Comparison of ENCODE assay signal across 28 cellular contexts in genomic region chr6:114064862-114065261, GRCh38.
A peak's percentile ranks its signal among the peaks of the same experiment; 100 is the strongest.
DNase-seq lines count a peak whose midpoint lies in the region; ATAC-seq and TF ChIP-seq lines count a peak whose summit lies in the region.
"Had no signal": no experiment of that assay in that cellular context is flagged by ENCODE, and none has a peak within 500 bp of the region (broad histone marks: within the 10 kb centered on the region; RNA-seq: fewer than 3 reads in every experiment).

No MANE protein-coding gene starts in this region.

- H3K27ac Mint-ChIP-seq in type B pancreatic cell, result no peak overlapping the region
- H3K27ac Mint-ChIP-seq in activated T-helper 2 cell treated with anti-CD3 and anti-CD28 coated beads, Interferon-gamma antibody, Interleukin-2, Interleukin-4, amounts not matched to agents 10 μg/mL and 5 μg/mL and 100 μg/mL, durations not matched to agents 14 hours and 24 hours and 36 hours, result no peak overlapping the region
- H3K27ac Mint-ChIP-seq: activated naive CD8-positive, alpha-beta T cell treated with anti-CD3 and anti-CD28 coated beads, Interleukin-2, amount 10 ng/mL, durations not matched to agents 7 days and 5 days; brain; CD4-positive, alpha-beta T cell; effector memory CD8-positive, alpha-beta T cell had no signal

- H3K9me3 ChIP-seq in cardiac muscle cell (ENCODE audit: low read depth), result no peaks in the 10 kb centered on the region
- H3K9me3 ChIP-seq: neutrophil, prostate gland, stomach, transverse colon had no signal

- H3K27me3 ChIP-seq in cardiac muscle cell, result no peaks in the 10 kb centered on the region
- H3K27me3 ChIP-seq: foreskin keratinocyte, neutrophil, stomach, transverse colon had no signal

- no peaks in the 10 kb centered on the region for H3K4me1 Mint-ChIP-seq in type B pancreatic cell (ENCODE audit: unreplicated experiment)
- no peaks in the 10 kb centered on the region for H3K4me1 Mint-ChIP-seq in activated T-helper 2 cell treated with anti-CD3 and anti-CD28 coated beads, Interferon-gamma antibody, Interleukin-2, Interleukin-4, amounts not matched to agents 10 μg/mL and 5 μg/mL and 100 μg/mL, durations not matched to agents 14 hours and 24 hours and 36 hours (ENCODE audit: low read depth)
- H3K4me1 Mint-ChIP-seq: activated naive CD8-positive, alpha-beta T cell treated with anti-CD3 and anti-CD28 coated beads, Interleukin-2, amount 10 ng/mL, durations not matched to agents 7 days and 5 days had no signal

- H3K27ac ChIP-seq in cardiac muscle cell, result peak overlapping the region; percentile 35
- H3K27ac ChIP-seq: foreskin keratinocyte, neutrophil, prostate gland, stomach, transverse colon had no signal

- TF ChIP-seq CTCF in cardiac muscle cell (IDR thresholded peaks at IDR 0.05; ENCODE audit: low read depth, low read length), result no peak
- no peak for TF ChIP-seq CTCF in type B pancreatic cell (conservative IDR thresholded peaks at IDR 0.05)

- no peaks in the 10 kb centered on the region for H3K27me3 Mint-ChIP-seq in type B pancreatic cell
- peaks cover 4% of the 10 kb centered on the region for H3K27me3 Mint-ChIP-seq in activated T-helper 2 cell treated with anti-CD3 and anti-CD28 coated beads, Interferon-gamma antibody, Interleukin-2, Interleukin-4, amounts not matched to agents 10 μg/mL and 5 μg/mL and 100 μg/mL, durations not matched to agents 14 hours and 24 hours and 36 hours (ENCODE audit: low read depth)
- H3K27me3 Mint-ChIP-seq: brain had no signal

- no peak overlapping the region for H3K4me3 Mint-ChIP-seq in type B pancreatic cell
- no peak overlapping the region for H3K4me3 Mint-ChIP-seq in activated T-helper 2 cell treated with anti-CD3 and anti-CD28 coated beads, Interferon-gamma antibody, Interleukin-2, Interleukin-4, amounts not matched to agents 10 μg/mL and 5 μg/mL and 100 μg/mL, durations not matched to agents 14 hours and 24 hours and 36 hours (ENCODE audit: low read depth)
- H3K4me3 Mint-ChIP-seq: activated naive CD8-positive, alpha-beta T cell treated with anti-CD3 and anti-CD28 coated beads, Interleukin-2, amount 10 ng/mL, durations not matched to agents 7 days and 5 days; brain; CD4-positive, alpha-beta T cell; effector memory CD8-positive, alpha-beta T cell had no signal

- no peaks in the 10 kb centered on the region for H3K36me3 ChIP-seq in cardiac muscle cell
- H3K36me3 ChIP-seq: neutrophil, prostate gland, stomach, transverse colon had no signal

- no peak for ATAC-seq in left ventricle myocardium superior
- peak; percentile 59 for ATAC-seq in HG03159 (IDR thresholded peaks at IDR 0.05; ENCODE audit: unreplicated experiment)
- ATAC-seq: effector memory CD8-positive, alpha-beta T cell; foreskin keratinocyte; left colon; PC-3 had no signal

- DNase-seq in cardiac muscle cell (ENCODE audit: low read depth in 1 of 2, low spot score in 1 of 2), result no peak
- DNase-seq in left ventricle myocardium superior, result no peak
- peak; percentile 8 for DNase-seq in NOMO-1 treated with dmso at 0.1 percent for 144 hours (lab: John Stamatoyannopoulos, UW; ENCODE audit: unreplicated experiment)
- DNase-seq in T-helper 9 cell, result no peak
- no peak for DNase-seq in DMS79 (lab: John Stamatoyannopoulos, UW)
- DNase-seq in type B pancreatic cell (ENCODE audit: extremely low spot score, unreplicated experiment), result no peak
- DNase-seq in activated T-helper 2 cell treated with anti-CD3 and anti-CD28 coated beads, Interferon-gamma antibody, Interleukin-2, Interleukin-4, amounts not matched to agents 10 μg/mL and 5 μg/mL and 100 μg/mL, durations not matched to agents 14 hours and 24 hours and 36 hours (ENCODE audit: low spot score), result no peak
- DNase-seq: 8988T; activated CD4-positive, alpha-beta T cell treated with anti-CD3 and anti-CD28 coated beads, Interleukin-2, amount 50 U/mL, for 48 hours; activated effector memory CD4-positive, alpha-beta T cell treated with anti-CD3 and anti-CD28 coated beads, Interleukin-2, amount 50 U/mL, for 16 hours; activated naive CD8-positive, alpha-beta T cell treated with anti-CD3 and anti-CD28 coated beads, Interleukin-2, amount 10 ng/mL, durations not matched to agents 7 days and 5 days; CD4-positive, alpha-beta T cell; effector memory CD8-positive, alpha-beta T cell; foreskin keratinocyte; left colon; mesenchymal stem cell; NCI-H1048; NCI-H1694 treated with DMSO at 0.1 percent for 48 hours; NCI-H2227 treated with DMSO at 0.1 percent for 48 hours; NCI-H69; PC-3; Right ventricle myocardium superior; stomach; transverse colon had no signal

- H3K36me3 Mint-ChIP-seq in type B pancreatic cell, result no peaks in the 10 kb centered on the region
- no peaks in the 10 kb centered on the region for H3K36me3 Mint-ChIP-seq in activated T-helper 2 cell treated with anti-CD3 and anti-CD28 coated beads, Interferon-gamma antibody, Interleukin-2, Interleukin-4, amounts not matched to agents 10 μg/mL and 5 μg/mL and 100 μg/mL, durations not matched to agents 14 hours and 24 hours and 36 hours (ENCODE audit: low read depth)
- H3K36me3 Mint-ChIP-seq: activated naive CD8-positive, alpha-beta T cell treated with anti-CD3 and anti-CD28 coated beads, Interleukin-2, amount 10 ng/mL, durations not matched to agents 7 days and 5 days; brain had no signal

- no peaks in the 10 kb centered on the region for H3K9me3 Mint-ChIP-seq in type B pancreatic cell
- no peaks in the 10 kb centered on the region for H3K9me3 Mint-ChIP-seq in activated T-helper 2 cell treated with anti-CD3 and anti-CD28 coated beads, Interferon-gamma antibody, Interleukin-2, Interleukin-4, amounts not matched to agents 10 μg/mL and 5 μg/mL and 100 μg/mL, durations not matched to agents 14 hours and 24 hours and 36 hours
- H3K9me3 Mint-ChIP-seq: activated naive CD8-positive, alpha-beta T cell treated with anti-CD3 and anti-CD28 coated beads, Interleukin-2, amount 10 ng/mL, durations not matched to agents 7 days and 5 days; brain; CD4-positive, alpha-beta T cell; effector memory CD8-positive, alpha-beta T cell had no signal

- peaks cover 58% of the 10 kb centered on the region for H3K4me1 ChIP-seq in cardiac muscle cell (ENCODE audit: low read depth)
- H3K4me1 ChIP-seq: foreskin keratinocyte, prostate gland, stomach, transverse colon had no signal

- intact Hi-C loops in left ventricle myocardium superior (cut with micrococcal nuclease), result no loop called here
- intact Hi-C loops in activated T-helper 2 cell treated with anti-CD3 and anti-CD28 coated beads, Interferon-gamma antibody, Interleukin-2, Interleukin-4, amounts not matched to agents 10 μg/mL and 5 μg/mL and 100 μg/mL, durations not matched to agents 14 hours and 24 hours and 36 hours (cut with micrococcal nuclease), result no loop called here

- no peak overlapping the region for H3K4me3 ChIP-seq in cardiac muscle cell
- H3K4me3 ChIP-seq: prostate gland, stomach, transverse colon had no signal
